8 cellular contexts compared by ENCODE assay signal in genomic region chr3:53842436-53843194, GRCh38. TPM values are rescaled to one million over a fixed set of nuclear protein-coding genes. Genes with fewer than 3 reads are reported as not detected.
DNase-seq lines count a peak whose midpoint lies in the region; ATAC-seq and TF ChIP-seq lines count a peak whose summit lies in the region.

No MANE protein-coding gene starts in this region.

- peaks cover 20% of the 10 kb centered on the region for H3K27me3 ChIP-seq in neural progenitor cell

- no peak overlapping the region for H3K4me3 Mint-ChIP-seq in neural progenitor cell
- H3K4me3 Mint-ChIP-seq in stimulated activated naive CD8-positive, alpha-beta T cell treated with anti-CD3 and anti-CD28 coated beads, Interleukin-15, amount 100 ng/mL, for 72 hours = no peak overlapping the region

- H3K27ac Mint-ChIP-seq in neural progenitor cell = no peak overlapping the region
- H3K27ac Mint-ChIP-seq in stimulated activated naive CD8-positive, alpha-beta T cell treated with anti-CD3 and anti-CD28 coated beads, Interleukin-15, amount 100 ng/mL, for 72 hours = no peak overlapping the region

- no peaks in the 10 kb centered on the region for H3K79me2 ChIP-seq in neural progenitor cell (ENCODE audit: low read depth)

- H3K27me3 Mint-ChIP-seq in neural progenitor cell (ENCODE audit: insufficient read depth, low read depth) = peaks cover 20% of the 10 kb centered on the region
- peaks cover 54% of the 10 kb centered on the region for H3K27me3 Mint-ChIP-seq in stimulated activated naive CD8-positive, alpha-beta T cell treated with anti-CD3 and anti-CD28 coated beads, Interleukin-15, amount 100 ng/mL, for 72 hours

- H3K36me3 ChIP-seq in neural progenitor cell = no peaks in the 10 kb centered on the region

- TF ChIP-seq CTCF in epithelial cell of esophagus (IDR thresholded peaks at IDR 0.05; ENCODE audit: insufficient read depth, low read depth, low read length, missing control alignments) = peak; percentile 29
- TF ChIP-seq CTCF in neural progenitor cell (IDR thresholded peaks at IDR 0.05) = peak; percentile 21

- no peak overlapping the region for H3K9ac ChIP-seq in neural progenitor cell

- peak overlapping the region; percentile 31 for H3K4me2 ChIP-seq in neural progenitor cell

- peaks cover 11% of the 10 kb centered on the region for H3K4me1 ChIP-seq in neural progenitor cell

- ATAC-seq in HG02588 (IDR thresholded peaks at IDR 0.05; ENCODE audit: unreplicated experiment) = no peak
- ATAC-seq in stimulated activated naive CD8-positive, alpha-beta T cell treated with anti-CD3 and anti-CD28 coated beads, Interleukin-15, amount 100 ng/mL, for 72 hours = no peak

- no peaks in the 10 kb centered on the region for H3K9me3 ChIP-seq in neural progenitor cell (ENCODE audit: low read depth)

- H3K36me3 Mint-ChIP-seq in neural progenitor cell = no peaks in the 10 kb centered on the region

- DNase-seq in DMS153 (lab: John Stamatoyannopoulos, UW) = peak; percentile 51
- peak; percentile 98 for DNase-seq in NCI-H526 (lab: John Stamatoyannopoulos, UW)
- peak; percentile 7 for DNase-seq in epithelial cell of esophagus (ENCODE audit: low read depth)
- DNase-seq in neural progenitor cell (ENCODE audit: low spot score) = peak; percentile 19
- DNase-seq in ureter (ENCODE audit: low spot score) = no peak
- no peak for DNase-seq in NAMALWA (ENCODE audit: low spot score)
- DNase-seq in stimulated activated naive CD8-positive, alpha-beta T cell treated with anti-CD3 and anti-CD28 coated beads, Interleukin-15, amount 100 ng/mL, for 72 hours = no peak

- no peak overlapping the region for H2AFZ ChIP-seq in neural progenitor cell (replicated peaks)

- no peaks in the 10 kb centered on the region for H3K9me3 Mint-ChIP-seq in neural progenitor cell
- H3K9me3 Mint-ChIP-seq in stimulated activated naive CD8-positive, alpha-beta T cell treated with anti-CD3 and anti-CD28 coated beads, Interleukin-15, amount 100 ng/mL, for 72 hours = no peaks in the 10 kb centered on the region

- H3K4me1 Mint-ChIP-seq in neural progenitor cell = peaks cover 26% of the 10 kb centered on the region
- peaks cover 5% of the 10 kb centered on the region for H3K4me1 Mint-ChIP-seq in stimulated activated naive CD8-positive, alpha-beta T cell treated with anti-CD3 and anti-CD28 coated beads, Interleukin-15, amount 100 ng/mL, for 72 hours

- no peak overlapping the region for H3K27ac ChIP-seq in neural progenitor cell

- H3F3A ChIP-seq in neural progenitor cell (ENCODE audit: low read depth) = peaks cover 24% of the 10 kb centered on the region

- H3K4me3 ChIP-seq in epithelial cell of esophagus (ENCODE audit: low read length) (no peak overlapping the region), neural progenitor cell (no peak overlapping the region)

- H4K20me1 ChIP-seq in neural progenitor cell (ENCODE audit: low read depth) = peaks cover 31% of the 10 kb centered on the region

RNA-seq across cellular contexts. Expression of gene CHDH, which starts 3.6 kb away (rescaled TPM):
- total RNA-seq in neural progenitor cell (ENCODE audit: low replicate concordance) (1.5 and 5.9 TPM in 2 replicates), ureter (0.60 TPM)

RNA-seq across cellular contexts. Expression of gene IL17RB, which starts 3.8 kb away (rescaled TPM):
- total RNA-seq in neural progenitor cell (ENCODE audit: low replicate concordance) (3.4 and 5.5 TPM in 2 replicates), ureter (0.65 TPM)

RNA-seq across cellular contexts. Expression of gene ACTR8, which starts 39.3 kb away (rescaled TPM):
- total RNA-seq in neural progenitor cell (ENCODE audit: low replicate concordance) (32.8 and 40.8 TPM in 2 replicates), ureter (29.6 TPM)

RNA-seq across cellular contexts. Expression of gene SELENOK, which starts 49.0 kb away (rescaled TPM):
- total RNA-seq in neural progenitor cell (ENCODE audit: low replicate concordance) (46.9 and 76.6 TPM in 2 replicates), ureter (31.9 TPM)

Comparison
In these comparisons a context has a peak if more than half of its experiments do, and no peak if none do; other contexts are left out.
1. DNase-seq: peak in DMS153 (single experiment), NCI-H526 (2 of 2), epithelial cell of esophagus (single experiment) and neural progenitor cell (single experiment); none in ureter (single experiment), NAMALWA (single experiment) and stimulated activated naive CD8-positive, alpha-beta T cell treated with anti-CD3 and anti-CD28 coated beads, Interleukin-15, amount 100 ng/mL, for 72 hours (0 of 2).